In genomic region chr5:130471-131175, GRCh38 we compare ENCODE assay signal across 18 cellular contexts. TPM values are rescaled to one million over a fixed set of nuclear protein-coding genes. Genes with fewer than 3 reads are reported as not detected.
DNase-seq lines count a peak whose midpoint lies in the region; ATAC-seq and TF ChIP-seq lines count a peak whose summit lies in the region.
"Had no signal": no experiment of that assay in that cellular context is flagged by ENCODE, and none has a peak within 500 bp of the region (broad histone marks: within the 10 kb centered on the region; RNA-seq: fewer than 3 reads in every experiment).

No MANE protein-coding gene starts in this region.

- no peak overlapping the region for H3K4me3 Mint-ChIP-seq in type B pancreatic cell
- H3K4me3 Mint-ChIP-seq: activated naive CD8-positive, alpha-beta T cell treated with anti-CD3 and anti-CD28 coated beads, Interleukin-2, amount 50 U/mL, for 24 hours; activated T-helper 1 cell treated with anti-CD3 and anti-CD28 coated beads, Interleukin-12 subunit alpha, Interleukin-12 subunit beta, Interleukin-2, Interleukin-4 antibody, amounts not matched to agents 30 ng/mL and 10 ng/mL and 1 ng/mL, durations not matched to agents 14 hours and 24 hours and 36 hours; dendritic cell treated with granulocyte-macrophage colony-stimulating factor and Interleukin-4, amounts not matched to agents 40 ng/mL and 50 ng/mL, for 4 days; natural killer cell treated with Interleukin-12 subunit alpha and Interleukin-12 subunit beta and Interleukin-15 and Interleukin-18, amount 100 ng/mL, for 72 hours had no signal

- peaks cover 28% of the 10 kb centered on the region for H3K36me3 Mint-ChIP-seq in type B pancreatic cell

- no peak overlapping the region for H3K4me3 ChIP-seq in esophagus muscularis mucosa
- no peak overlapping the region for H3K4me3 ChIP-seq in mucosa of descending colon

- H3K4me1 ChIP-seq in esophagus muscularis mucosa (peaks cover 0 to 15% (median 9%) of the 10 kb centered on the region in 4 donors), mucosa of descending colon (ENCODE audit: low read depth) (no peaks in the 10 kb centered on the region)

- DNase-seq in A172 (ENCODE audit: low spot score) (peak; percentile 7), GM04504 (ENCODE audit: low read depth) (peak; percentile 52), NOMO-1 treated with dmso at 0.1 percent for 144 hours (lab: John Stamatoyannopoulos, UW; ENCODE audit: unreplicated experiment) (peak; percentile 54), esophagus muscularis mucosa (ENCODE audit: extremely low spot score) (peak; percentile 17), type B pancreatic cell (ENCODE audit: extremely low spot score, unreplicated experiment) (no peak), NCI-H345 (lab: John Stamatoyannopoulos, UW) (no peak), mucosa of descending colon (no peak), sciatic nerve (ENCODE audit: low spot score) (no peak)
- DNase-seq: activated CD4-positive, alpha-beta T cell treated with anti-CD3 and anti-CD28 coated beads, Interleukin-2, amount 50 U/mL, for 48 hours; activated naive CD8-positive, alpha-beta T cell treated with anti-CD3 and anti-CD28 coated beads, Interleukin-2, amount 50 U/mL, for 24 hours; DMS 273 treated with DMSO at 0.1 percent for 48 hours; NCI-H1048; NCI-H2171; NK-92 treated with Interleukin-12 subunit alpha and Interleukin-12 subunit beta, amount 100 ng/mL, for 24 hours; Right ventricle myocardium superior had no signal

- H3K9me3 ChIP-seq in esophagus muscularis mucosa, result peaks cover 0 to 8% (median 2%) of the 10 kb centered on the region in 4 donors
- H3K9me3 ChIP-seq in mucosa of descending colon, result no peaks in the 10 kb centered on the region

- no peak for TF ChIP-seq EP300 in esophagus muscularis mucosa (IDR thresholded peaks at IDR 0.05)

- H3K27me3 ChIP-seq in esophagus muscularis mucosa, result no peaks in the 10 kb centered on the region

- intact Hi-C loops in esophagus muscularis mucosa (cut with DNase I) (no loop called here), mucosa of descending colon (cut with DNase I, micrococcal nuclease) (no loop called here), sciatic nerve (cut with DNase I) (no loop called here)

- ATAC-seq in mucosa of descending colon, result no peak
- ATAC-seq in sciatic nerve, result no peak
- ATAC-seq: activated naive CD8-positive, alpha-beta T cell treated with anti-CD3 and anti-CD28 coated beads, Interleukin-2, amount 50 U/mL, for 24 hours; natural killer cell treated with Interleukin-12 subunit alpha and Interleukin-12 subunit beta and Interleukin-15 and Interleukin-18, amount 100 ng/mL, for 72 hours had no signal

- TF ChIP-seq CTCF in esophagus muscularis mucosa (IDR thresholded peaks at IDR 0.05), result no peak
- TF ChIP-seq CTCF in type B pancreatic cell (conservative IDR thresholded peaks at IDR 0.05), result no peak
- TF ChIP-seq CTCF in mucosa of descending colon (IDR thresholded peaks at IDR 0.05), result no peak

- 44% methylated on average over 6 of the region's 6 CpGs for WGBS in esophagus muscularis mucosa

- peak overlapping the region in 1 of 4 donors; percentile 5 for H3K27ac ChIP-seq in esophagus muscularis mucosa (replicated peaks in 1 of 4)

- H3K36me3 ChIP-seq in esophagus muscularis mucosa, result no peaks in the 10 kb centered on the region
- no peaks in the 10 kb centered on the region for H3K36me3 ChIP-seq in mucosa of descending colon (ENCODE audit: low read depth)

- no peaks in the 10 kb centered on the region for H3K9me3 Mint-ChIP-seq in type B pancreatic cell

- H3K27me3 Mint-ChIP-seq in type B pancreatic cell, result no peaks in the 10 kb centered on the region

- H3K27ac Mint-ChIP-seq in type B pancreatic cell, result no peak overlapping the region
- H3K27ac Mint-ChIP-seq: activated naive CD8-positive, alpha-beta T cell treated with anti-CD3 and anti-CD28 coated beads, Interleukin-2, amount 50 U/mL, for 24 hours; activated T-helper 1 cell treated with anti-CD3 and anti-CD28 coated beads, Interleukin-12 subunit alpha, Interleukin-12 subunit beta, Interleukin-2, Interleukin-4 antibody, amounts not matched to agents 30 ng/mL and 10 ng/mL and 1 ng/mL, durations not matched to agents 14 hours and 24 hours and 36 hours; dendritic cell treated with granulocyte-macrophage colony-stimulating factor and Interleukin-4, amounts not matched to agents 40 ng/mL and 50 ng/mL, for 4 days; natural killer cell treated with Interleukin-12 subunit alpha and Interleukin-12 subunit beta and Interleukin-15 and Interleukin-18, amount 100 ng/mL, for 72 hours had no signal

- no peak for TF ChIP-seq POLR2A in esophagus muscularis mucosa (IDR thresholded peaks at IDR 0.05; ENCODE audit: low read depth)

- peaks cover 5% of the 10 kb centered on the region for H3K4me1 Mint-ChIP-seq in type B pancreatic cell (ENCODE audit: unreplicated experiment)

RNA-seq across cellular contexts. Expression of gene PLEKHG4B, which starts 38.7 kb away (rescaled TPM):
- 0.29 and 0.74 TPM in 2 replicates for total RNA-seq in A172 (2014; rRNA removed; shearing (Covaris generic))
- total RNA-seq in esophagus muscularis mucosa, result under 1 TPM in 2 of 4 donors, not detected in 2; under 0.01 to 0.46 TPM
- 32.8 and 46.6 TPM in 2 replicates for total RNA-seq in type B pancreatic cell (ENCODE audit: low replicate concordance)
- total RNA-seq in mucosa of descending colon, result 1 to 10 TPM in 1 of 3 donors, under 1 TPM in 2; 0.09 to 3.0 (median 0.36) TPM
- total RNA-seq in sciatic nerve, result 1.1 TPM
- total RNA-seq: activated T-helper 1 cell treated with anti-CD3 and anti-CD28 coated beads, Interleukin-12 subunit alpha, Interleukin-12 subunit beta, Interleukin-2, Interleukin-4 antibody, amounts not matched to agents 30 ng/mL and 10 ng/mL and 1 ng/mL, durations not matched to agents 14 hours and 24 hours and 36 hours; natural killer cell treated with Interleukin-12 subunit alpha and Interleukin-12 subunit beta and Interleukin-15 and Interleukin-18, amount 100 ng/mL, for 72 hours; Right ventricle myocardium superior had no signal

Comparison
In these comparisons a context has a peak if more than half of its experiments do, and no peak if none do; other contexts are left out.
1. DNase-seq: peak in A172 (single experiment), GM04504 (single experiment), NOMO-1 treated with dmso at 0.1 percent for 144 hours (single experiment) and esophagus muscularis mucosa (single experiment); none in type B pancreatic cell (single experiment), NCI-H345 (single experiment), mucosa of descending colon (0 of 3) and sciatic nerve (single experiment).